In genomic region chr13:71309905-71310304, GRCh38 we compare ENCODE assay signal across 18 cellular contexts.
DNase-seq lines count a peak whose midpoint lies in the region; ATAC-seq, FAIRE-seq and TF ChIP-seq lines count a peak whose summit lies in the region.
"Had no signal": no experiment of that assay in that cellular context is flagged by ENCODE, and none has a peak within 500 bp of the region (broad histone marks: within the 10 kb centered on the region; RNA-seq: fewer than 3 reads in every experiment).

No MANE protein-coding gene starts in this region.

- H3K36me3 Mint-ChIP-seq in CD4-positive, alpha-beta memory T cell: no peaks in the 10 kb centered on the region

- TF ChIP-seq POLR2A in A549 (IDR thresholded peaks at IDR 0.05; ENCODE audit: low read length) (no peak), prostate gland (IDR thresholded peaks at IDR 0.05) (no peak)

- POLR2A ChIA-PET in A549 (lab: Yijun Ruan, JAX): no interaction called here
- POLR2A ChIA-PET in CD4-positive, alpha-beta memory T cell (lab: Charles Lee; ENCODE audit: partially characterized antibody): no interaction called here

- ATAC-seq in A549 (no peak), GM18868 (IDR thresholded peaks at IDR 0.05; ENCODE audit: unreplicated experiment) (peak; percentile 43)

- H3K27me3 ChIP-seq in OCI-LY3 (ENCODE audit: low read depth, low read length): no peaks in the 10 kb centered on the region
- no peaks in the 10 kb centered on the region for H3K27me3 ChIP-seq in fibroblast of lung (ENCODE audit: control insufficient read depth, insufficient read depth, low read length)
- no peaks in the 10 kb centered on the region for H3K27me3 ChIP-seq in CD4-positive, alpha-beta memory T cell (ENCODE audit: insufficient read depth, low read length)
- no peaks in the 10 kb centered on the region for H3K27me3 ChIP-seq in prostate gland (replicated peaks; ENCODE audit: insufficient read depth)

- no peak overlapping the region for H3K4me3 ChIP-seq in A549
- H3K4me3 ChIP-seq in OCI-LY3 (ENCODE audit: low read length): peak overlapping the region; percentile 42
- peak overlapping the region; percentile 18 to 47 (median 30) for H3K4me3 ChIP-seq in fibroblast of lung (replicated peaks in 1 of 4; ENCODE audit: control extremely low read depth in 1 of 4, insufficient read depth in 1 of 4, low read depth in 3 of 4, low read length in 4 of 4)
- H3K4me3 ChIP-seq in CD4-positive, alpha-beta memory T cell (ENCODE audit: low read length in 2 of 2): no peak overlapping the region
- H3K4me3 ChIP-seq in prostate gland: no peak overlapping the region

- H3K4me1 ChIP-seq in A549 (no peaks in the 10 kb centered on the region), OCI-LY3 (ENCODE audit: low read length) (no peaks in the 10 kb centered on the region), fibroblast of lung (ENCODE audit: control insufficient read depth, extremely low read depth, insufficient read depth, low read length) (no peaks in the 10 kb centered on the region), prostate gland (replicated peaks) (no peaks in the 10 kb centered on the region)
- H3K4me1 ChIP-seq in CD4-positive, alpha-beta memory T cell (ENCODE audit: insufficient read depth, low read length): no peaks in the 10 kb centered on the region

- H3K9me3 Mint-ChIP-seq in CD4-positive, alpha-beta memory T cell: no peaks in the 10 kb centered on the region

- H2AFZ ChIP-seq in OCI-LY3 (ENCODE audit: low read depth, low read length) (peak overlapping the region; percentile 78), fibroblast of lung (ENCODE audit: low read length) (peak overlapping the region; percentile 93)

- no peak overlapping the region for H3K4me3 Mint-ChIP-seq in CD4-positive, alpha-beta memory T cell

- CTCF ChIA-PET in A549 (lab: Yijun Ruan, JAX): no interaction called here
- CTCF ChIA-PET in CD4-positive, alpha-beta memory T cell (lab: Charles Lee; ENCODE audit: partially characterized antibody): no interaction called here

- no peak for TF ChIP-seq RAD21 in A549 (conservative IDR thresholded peaks at IDR 0.05 in 1 of 2, IDR thresholded peaks at IDR 0.05 in 1 of 2)

- no peak for TF ChIP-seq EP300 in A549 (IDR thresholded peaks at IDR 0.05)

- H4K20me1 ChIP-seq in OCI-LY3 (ENCODE audit: insufficient read depth, low read length) (no peaks in the 10 kb centered on the region), fibroblast of lung (ENCODE audit: control insufficient read depth, extremely low read depth, insufficient read depth, low read length) (no peaks in the 10 kb centered on the region)

- H3K9me3 ChIP-seq in A549 (no peaks in the 10 kb centered on the region), OCI-LY3 (ENCODE audit: insufficient read depth, low read length) (no peaks in the 10 kb centered on the region), fibroblast of lung (ENCODE audit: control insufficient read depth, insufficient read depth, low read depth, low read length) (no peaks in the 10 kb centered on the region), prostate gland (no peaks in the 10 kb centered on the region)
- H3K9me3 ChIP-seq in CD4-positive, alpha-beta memory T cell (ENCODE audit: control insufficient read depth in 1 of 2, low read length in 2 of 2): no peaks in the 10 kb centered on the region

- no peak for FAIRE-seq in A549 (lab: Jason Lieb, UNC)
- no peak for FAIRE-seq in frontal cortex (lab: Jason Lieb, UNC)
- FAIRE-seq: H54 had no signal

- TF ChIP-seq CTCF in A549 (IDR thresholded peaks at IDR 0.05) (no peak), OCI-LY3 (IDR thresholded peaks at IDR 0.05; ENCODE audit: low read depth, low read length) (no peak), fibroblast of lung (conservative IDR thresholded peaks at IDR 0.05 in 1 of 2, IDR thresholded peaks at IDR 0.05 in 1 of 2; ENCODE audit: low read depth in 1 of 2, low read length in 2 of 2) (no peak), prostate gland (IDR thresholded peaks at IDR 0.05) (no peak)

- no peaks in the 10 kb centered on the region for H3K79me2 ChIP-seq in OCI-LY3 (ENCODE audit: low read length)
- no peaks in the 10 kb centered on the region for H3K79me2 ChIP-seq in fibroblast of lung (ENCODE audit: control insufficient read depth, insufficient read depth, low read length)

- H3K27ac Mint-ChIP-seq in CD4-positive, alpha-beta memory T cell: no peak overlapping the region

- H3K9ac ChIP-seq in OCI-LY3 (ENCODE audit: low read length): no peak overlapping the region; the same call in 1 of the 2 replicates
- H3K9ac ChIP-seq in fibroblast of lung (ENCODE audit: insufficient read depth, low read length): no peak overlapping the region

- H3K27ac ChIP-seq in A549: no peak overlapping the region
- H3K27ac ChIP-seq in OCI-LY3 (ENCODE audit: low read length): no peak overlapping the region
- no peak overlapping the region for H3K27ac ChIP-seq in fibroblast of lung (ENCODE audit: insufficient read depth, low read length)
- no peak overlapping the region for H3K27ac ChIP-seq in CD4-positive, alpha-beta memory T cell (ENCODE audit: low read depth, low read length)
- H3K27ac ChIP-seq in prostate gland: no peak overlapping the region

- WGBS in A549 (ENCODE audit: missing lambda C conversion rate): 14% methylated on average over 4 of the region's 4 CpGs
- 81% methylated on average over 4 of the region's 4 CpGs for WGBS in prostate gland

- H3K4me1 Mint-ChIP-seq in CD4-positive, alpha-beta memory T cell: no peaks in the 10 kb centered on the region

- peaks cover 0 to 1% of the 10 kb centered on the region in 2 donors for H3K27me3 Mint-ChIP-seq in CD4-positive, alpha-beta memory T cell

- H3K4me2 ChIP-seq in A549: 0 out of 3 replicates have a peak overlapping the region, but pooled peaks have one; percentile 40
- H3K4me2 ChIP-seq in OCI-LY3 (ENCODE audit: low read length): peak overlapping the region; percentile 53
- H3K4me2 ChIP-seq in fibroblast of lung (ENCODE audit: extremely low read depth, insufficient read depth, low read length): peak overlapping the region; percentile 59

- DNase-seq in A549 (ENCODE audit: low read depth in 1 of 2, low spot score in 1 of 2) (no peak), fibroblast of lung (ENCODE audit: low read depth in 2 of 2) (no peak), frontal cortex (ENCODE audit: low spot score in 2 of 2) (no peak), NCI-H2081 treated with DMSO at 0.1 percent for 48 hours (lab: John Stamatoyannopoulos, UW) (no peak), prostate gland (ENCODE audit: low spot score) (no peak)
- DNase-seq in CD4-positive, alpha-beta memory T cell: no peak
- DNase-seq: ACHN, AML-193, DMS53, KG1, NCI-H1048, NCI-H146, NCI-H2081, NCI-H524 treated with DMSO at 0.1 percent for 48 hours, RPMI8226 had no signal

- H3K36me3 ChIP-seq in OCI-LY3 (replicated peaks; ENCODE audit: low read depth, low read length) (no peaks in the 10 kb centered on the region), fibroblast of lung (ENCODE audit: control insufficient read depth, insufficient read depth, low read length) (no peaks in the 10 kb centered on the region), prostate gland (no peaks in the 10 kb centered on the region)
- no peaks in the 10 kb centered on the region for H3K36me3 ChIP-seq in CD4-positive, alpha-beta memory T cell (ENCODE audit: insufficient read depth, low read length)

- intact Hi-C loops in CD4-positive, alpha-beta memory T cell (cut with micrococcal nuclease): no loop called here
- intact Hi-C loops in prostate gland (cut with DNase I): no loop called here

TF ChIP-seq in A549, 52 proteins besides CTCF, POLR2A, EP300 and RAD21:
- no peak for TF ChIP-seq ZC3H11A (IDR thresholded peaks at IDR 0.05)
- no peak for TF ChIP-seq SREBF2 (IDR thresholded peaks at IDR 0.05)
- TF ChIP-seq EHF (CRISPR knock-in tag; IDR thresholded peaks at IDR 0.05): no peak
- TF ChIP-seq, protein P1, sequence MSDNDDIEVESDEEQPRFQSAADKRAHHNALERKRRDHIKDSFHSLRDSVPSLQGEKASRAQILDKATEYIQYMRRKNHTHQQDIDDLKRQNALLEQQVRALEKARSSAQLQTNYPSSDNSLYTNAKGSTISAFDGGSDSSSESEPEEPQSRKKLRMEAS (IDR thresholded peaks at IDR 0.05): no peak
- TF ChIP-seq NPAS2 (CRISPR knock-in tag; IDR thresholded peaks at IDR 0.05; ENCODE audit: borderline replicate concordance): no peak
- TF ChIP-seq, protein P2, sequence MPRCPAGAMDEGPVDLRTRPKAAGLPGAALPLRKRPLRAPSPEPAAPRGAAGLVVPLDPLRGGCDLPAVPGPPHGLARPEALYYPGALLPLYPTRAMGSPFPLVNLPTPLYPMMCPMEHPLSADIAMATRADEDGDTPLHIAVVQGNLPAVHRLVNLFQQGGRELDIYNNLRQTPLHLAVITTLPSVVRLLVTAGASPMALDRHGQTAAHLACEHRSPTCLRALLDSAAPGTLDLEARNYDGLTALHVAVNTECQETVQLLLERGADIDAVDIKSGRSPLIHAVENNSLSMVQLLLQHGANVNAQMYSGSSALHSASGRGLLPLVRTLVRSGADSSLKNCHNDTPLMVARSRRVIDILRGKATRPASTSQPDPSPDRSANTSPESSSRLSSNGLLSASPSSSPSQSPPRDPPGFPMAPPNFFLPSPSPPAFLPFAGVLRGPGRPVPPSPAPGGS (IDR thresholded peaks at IDR 0.05): no peak
- TF ChIP-seq REST (IDR thresholded peaks at IDR 0.05): no peak

Comparison
In these comparisons a context has a peak if more than half of its experiments do, and no peak if none do; other contexts are left out.
1. H3K4me3 ChIP-seq: peak in OCI-LY3 (single experiment) and fibroblast of lung (4 of 4); none in A549 (single experiment), CD4-positive, alpha-beta memory T cell (0 of 2) and prostate gland (0 of 2).
2. Peak in every context shown above with its lines, with median percentiles within 50 percentile points of each other: H3K4me2 ChIP-seq.